ENCODE assay signal across 10 cellular contexts in the genomic region with DNA sequence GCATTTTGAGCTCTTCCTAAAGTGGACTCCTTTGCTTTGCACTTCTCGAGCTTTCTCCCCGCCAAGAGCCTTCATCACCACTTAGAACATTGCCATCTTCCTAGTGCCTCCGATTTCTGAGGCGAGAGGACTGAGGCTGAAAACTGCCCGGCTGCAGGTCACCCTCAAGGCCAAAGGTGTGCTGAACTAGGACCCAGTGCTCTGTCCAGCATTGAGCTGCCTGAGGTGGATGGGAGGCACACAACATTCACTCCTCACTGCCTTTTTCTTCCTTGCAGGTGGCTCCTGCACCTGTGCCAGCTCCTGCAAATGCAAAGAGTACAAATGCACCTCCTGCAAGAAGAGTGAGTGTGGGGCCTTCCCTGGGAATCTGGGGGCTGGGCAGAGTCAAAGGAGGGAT. TPM values are rescaled to one million over a fixed set of nuclear protein-coding genes. Genes with fewer than 3 reads are reported as not detected.
DNase-seq lines count a peak whose midpoint lies in the region; ATAC-seq and TF ChIP-seq lines count a peak whose summit lies in the region.
"Had no signal": no experiment of that assay in that cellular context is flagged by ENCODE, and none has a peak within 500 bp of the region (broad histone marks: within the 10 kb centered on the region; RNA-seq: fewer than 3 reads in every experiment).

No MANE protein-coding gene starts in this region.

- DNase-seq in left ventricle myocardium inferior: no peak
- no peak for DNase-seq in right cardiac atrium
- DNase-seq in ascending aorta (ENCODE audit: low spot score in 2 of 2): no peak
- DNase-seq in memory B cell (ENCODE audit: low spot score in 2 of 2): no peak
- DNase-seq in uterus: no peak
- no peak for DNase-seq in NCI-H2081 (lab: John Stamatoyannopoulos, UW)
- DNase-seq: NCI-H2171 had no signal

- H3K4me1 Mint-ChIP-seq in memory B cell: peaks cover 17% of the 10 kb centered on the region

- intact Hi-C loops in left ventricle myocardium inferior (cut with micrococcal nuclease) (no loop called here), right cardiac atrium (cut with DNase I) (no loop called here), ascending aorta (cut with DNase I) (loop anchor here (5.0 kb wide), 1 partner anchor 127 kb away; no protein-coding TSS in a partner anchor), uterus (cut with DNase I; ENCODE audit: low total_unique reads) (no loop called here)

- TF ChIP-seq CTCF in left ventricle myocardium inferior (IDR thresholded peaks at IDR 0.05; ENCODE audit: borderline replicate concordance): no peak
- TF ChIP-seq CTCF in ascending aorta (IDR thresholded peaks at IDR 0.05): no peak
- TF ChIP-seq CTCF in uterus (IDR thresholded peaks at IDR 0.05): no peak

- TF ChIP-seq POLR2A in uterus (IDR thresholded peaks at IDR 0.05): no peak

- no peak for ATAC-seq in right cardiac atrium
- ATAC-seq in memory B cell (ENCODE audit: low read depth): no peak
- ATAC-seq in HG03135 (IDR thresholded peaks at IDR 0.05; ENCODE audit: unreplicated experiment): no peak
- no peak for ATAC-seq in GM18520 (IDR thresholded peaks at IDR 0.05; ENCODE audit: unreplicated experiment)

- WGBS in right cardiac atrium: 50% methylated on average over 5 of the region's 5 CpGs

- H3K9me3 Mint-ChIP-seq in memory B cell: no peaks in the 10 kb centered on the region

- H3K9me3 ChIP-seq in left ventricle myocardium inferior (replicated peaks) (no peaks in the 10 kb centered on the region), right cardiac atrium (ENCODE audit: control insufficient read depth, low read length) (no peaks in the 10 kb centered on the region), ascending aorta (no peaks in the 10 kb centered on the region), uterus (no peaks in the 10 kb centered on the region)

- H3K27ac ChIP-seq in left ventricle myocardium inferior (replicated peaks) (no peak overlapping the region), right cardiac atrium (ENCODE audit: low read length) (no peak overlapping the region), ascending aorta (peak overlapping the region; percentile 62 to 78), uterus (no peak overlapping the region)

- no peak overlapping the region for H3K27ac Mint-ChIP-seq in memory B cell

- peaks cover 6% of the 10 kb centered on the region for H3K27me3 Mint-ChIP-seq in memory B cell

- H3K27me3 ChIP-seq in left ventricle myocardium inferior (ENCODE audit: low read depth) (peaks cover 86% of the 10 kb centered on the region), right cardiac atrium (ENCODE audit: control insufficient read depth, insufficient read depth) (no peaks in the 10 kb centered on the region), ascending aorta (no peaks in the 10 kb centered on the region), uterus (peaks cover 1 to 3% of the 10 kb centered on the region in 2 donors)

- H3K36me3 ChIP-seq in left ventricle myocardium inferior (no peaks in the 10 kb centered on the region), ascending aorta (no peaks in the 10 kb centered on the region), uterus (no peaks in the 10 kb centered on the region)

- H3K4me1 ChIP-seq in left ventricle myocardium inferior (peaks cover 17% of the 10 kb centered on the region), right cardiac atrium (ENCODE audit: control insufficient read depth, insufficient read depth, low read length) (no peaks in the 10 kb centered on the region), ascending aorta (peaks cover 6 to 17% of the 10 kb centered on the region in 2 donors), uterus (no peaks in the 10 kb centered on the region)

- H3K4me3 ChIP-seq in left ventricle myocardium inferior: peak overlapping the region; percentile 60
- no peak overlapping the region for H3K4me3 ChIP-seq in right cardiac atrium (ENCODE audit: low read length)
- peak overlapping the region; percentile 48 to 62 for H3K4me3 ChIP-seq in ascending aorta
- H3K4me3 ChIP-seq in uterus: peak overlapping the region in 1 of 2 donors; percentile 26

- H3K36me3 Mint-ChIP-seq in memory B cell: no peaks in the 10 kb centered on the region

- peak overlapping the region; percentile 80 for H3K4me3 Mint-ChIP-seq in memory B cell

RNA-seq across cellular contexts. Expression of a gene that starts 5.4 kb away (rescaled TPM):
- total RNA-seq in left ventricle myocardium inferior (1.2 TPM), right cardiac atrium (10 to 100 TPM in 1 of 4 donors, 1 to 10 TPM in 3; 1.6 to 27.5 (median 6.0) TPM), ascending aorta (183 TPM), uterus (10 to 100 TPM in 1 of 4 donors, not detected in 3; 13.8 TPM)
- 73.4 TPM for polyA plus RNA-seq in right cardiac atrium

RNA-seq across cellular contexts. Expression of a gene that starts 7.9 kb away (rescaled TPM):
- total RNA-seq in left ventricle myocardium inferior (not detected), right cardiac atrium (not detected), ascending aorta (not detected), uterus (not detected)
- polyA plus RNA-seq in right cardiac atrium: not detected
- total RNA-seq: mucosa of gallbladder had no signal

RNA-seq across cellular contexts. Expression of a gene that starts 11.4 kb away (rescaled TPM):
- total RNA-seq in left ventricle myocardium inferior: 3.1 TPM
- total RNA-seq in right cardiac atrium: 10 to 100 TPM in 1 of 4 donors, 1 to 10 TPM in 3; 3.0 to 26.7 (median 6.6) TPM
- polyA plus RNA-seq in right cardiac atrium: 18.0 TPM
- 105 TPM for total RNA-seq in ascending aorta
- total RNA-seq in uterus: 10 to 100 TPM in 1 of 4 donors, 1 to 10 TPM in 1, not detected in 2; 6.2 to 16.6 TPM

RNA-seq across cellular contexts. Expression of a gene that starts 13.9 kb away (rescaled TPM):
- total RNA-seq in left ventricle myocardium inferior (0.85 TPM), right cardiac atrium (1 to 10 TPM; 1.3 to 3.9 (median 2.7) TPM), ascending aorta (9.8 TPM), uterus (1 to 10 TPM in 1 of 4 donors, not detected in 3; 2.1 TPM)
- polyA plus RNA-seq in right cardiac atrium: 3.7 TPM

RNA-seq across cellular contexts. Expression of a gene that starts 18.3 kb away (rescaled TPM):
- 126 TPM for total RNA-seq in left ventricle myocardium inferior
- 10 to 100 TPM; 58.7 to 88.4 (median 68.4) TPM for total RNA-seq in right cardiac atrium
- polyA plus RNA-seq in right cardiac atrium: 129 TPM
- total RNA-seq in ascending aorta: 456 TPM
- total RNA-seq in uterus: 10 to 100 TPM in 2 of 4 donors, under 1 TPM in 1, not detected in 1; 0.48 to 51.9 (median 51.2) TPM

Comparison
In these comparisons a context has a peak if more than half of its experiments do, and no peak if none do; other contexts are left out.
1. H3K27ac ChIP-seq: peak in ascending aorta (2 of 2); none in left ventricle myocardium inferior (single experiment), right cardiac atrium (single experiment) and uterus (0 of 2).